ENCODE assay signal across 37 cellular contexts in genomic region chr4:8938137-8938536, GRCh38.
"Had no signal": no experiment of that assay in that cellular context is flagged by ENCODE, and none has a peak within 500 bp of the region (broad histone marks: within the 10 kb centered on the region; RNA-seq: fewer than 3 reads in every experiment).

No MANE protein-coding gene starts in this region.

- H3K4me3 ChIP-seq: adrenal gland, ascending aorta, cardiac muscle cell had no signal

- H3K27ac ChIP-seq: adrenal gland, ascending aorta, cardiac muscle cell, VCaP had no signal

- H3K4me1 ChIP-seq: adrenal gland, ascending aorta had no signal

- DNase-seq: activated B cell treated with CpG ODN at 0.5 μM for 24 hours; activated CD4-positive, alpha-beta memory T cell treated with anti-CD3 and anti-CD28 coated beads, Interleukin-2, amount 10 ng/mL, durations not matched to agents 7 days and 5 days; activated CD4-positive, alpha-beta T cell treated with anti-CD3 and anti-CD28 coated beads for 1 hour; activated CD4-positive, alpha-beta T cell treated with anti-CD3 and anti-CD28 coated beads for 36 hours; activated CD4-positive, alpha-beta T cell treated with anti-CD3 and anti-CD28 coated beads for 48 hours; activated CD4-positive, alpha-beta T cell treated with anti-CD3 and anti-CD28 coated beads, Interleukin-2, amount 10 ng/mL, durations not matched to agents 7 days and 5 days; activated CD4-positive, alpha-beta T cell treated with anti-CD3 and anti-CD28 coated beads, Interleukin-2, amount 50 U/mL, for 48 hours; activated CD8-positive, alpha-beta memory T cell treated with anti-CD3 and anti-CD28 coated beads for 24 hours; activated CD8-positive, alpha-beta memory T cell treated with anti-CD3 and anti-CD28 coated beads, Interleukin-2, amount 10 ng/mL, durations not matched to agents 7 days and 5 days; activated CD8-positive, alpha-beta memory T cell treated with anti-CD3 and anti-CD28 coated beads, Interleukin-2, amount 50 U/mL, for 48 hours; activated CD8-positive, alpha-beta T cell treated with anti-CD3 and anti-CD28 coated beads, Interleukin-2, amount 10 ng/mL, durations not matched to agents 7 days and 5 days; activated effector memory CD4-positive, alpha-beta T cell treated with anti-CD3 and anti-CD28 coated beads, Interleukin-2, amount 50 U/mL, for 16 hours; activated gamma-delta T cell treated with Interleukin-2 at 50 U/mL for 16 hours; activated naive CD4-positive, alpha-beta T cell; activated naive CD4-positive, alpha-beta T cell treated with anti-CD3 and anti-CD28 coated beads for 36 hours; activated naive CD4-positive, alpha-beta T cell treated with anti-CD3 and anti-CD28 coated beads, Interleukin-2, amount 50 U/mL, for 16 hours; activated naive CD8-positive, alpha-beta T cell treated with anti-CD3 and anti-CD28 coated beads for 36 hours; activated T-cell treated with anti-CD3 and anti-CD28 coated beads, Interleukin-2, amount 50 U/mL, for 4 hours; activated T-cell treated with anti-CD3 and anti-CD28 coated beads, Interleukin-2, amount 50 U/mL, for 72 hours; adrenal gland; amniotic stem cell; caudate nucleus; cerebellar nuclear complex; SW 1271; T-helper 1 cell; T-helper 2 cell; T-helper 9 cell had no signal

- H3K27ac Mint-ChIP-seq: activated B cell treated with CpG ODN at 0.5 μM for 24 hours; activated CD4-positive, alpha-beta memory T cell treated with anti-CD3 and anti-CD28 coated beads, Interleukin-2, amount 10 ng/mL, durations not matched to agents 7 days and 5 days; activated CD4-positive, alpha-beta T cell treated with anti-CD3 and anti-CD28 coated beads for 36 hours; activated CD4-positive, alpha-beta T cell treated with anti-CD3 and anti-CD28 coated beads, Interleukin-2, amount 10 ng/mL, durations not matched to agents 7 days and 5 days; activated CD8-positive, alpha-beta memory T cell treated with anti-CD3 and anti-CD28 coated beads, Interleukin-2, amount 10 ng/mL, durations not matched to agents 7 days and 5 days; activated CD8-positive, alpha-beta T cell treated with anti-CD3 and anti-CD28 coated beads, Interleukin-2, amount 10 ng/mL, durations not matched to agents 7 days and 5 days; activated naive CD4-positive, alpha-beta T cell treated with anti-CD3 and anti-CD28 coated beads for 36 hours; activated naive CD4-positive, alpha-beta T cell treated with anti-CD3 and anti-CD28 coated beads, Interleukin-2, amount 50 U/mL, for 72 hours; activated naive CD8-positive, alpha-beta T cell treated with anti-CD3 and anti-CD28 coated beads for 36 hours; activated T-cell treated with anti-CD3 and anti-CD28 coated beads, Interleukin-2, amount 50 U/mL, for 72 hours; activated T-helper 1 cell treated with anti-CD3 and anti-CD28 coated beads, Interleukin-12 subunit alpha, Interleukin-12 subunit beta, Interleukin-2, Interleukin-4 antibody, amounts not matched to agents 30 ng/mL and 10 ng/mL and 1 ng/mL, durations not matched to agents 14 hours and 24 hours and 36 hours; activated T-helper 17 cell treated with anti-CD3 and anti-CD28 coated beads, Interleukin-2, amount 50 U/mL, for 72 hours; brain; T-helper 1 cell treated with Interleukin-12 subunit alpha and Interleukin-12 subunit beta and Interleukin-4 antibody, amounts not matched to agents 30 μg/mL and 1 μg/mL, for 36 hours; T-helper 2 cell treated with Interferon-gamma antibody and Interleukin-4, amounts not matched to agents 5 μg/mL and 100 μg/mL, for 36 hours had no signal

- H3K9me3 Mint-ChIP-seq: activated naive CD8-positive, alpha-beta T cell treated with anti-CD3 and anti-CD28 coated beads for 36 hours; activated T-helper 17 cell treated with anti-CD3 and anti-CD28 coated beads, Interleukin-2, amount 50 U/mL, for 72 hours; central memory CD8-positive, alpha-beta T cell had no signal

- H3K36me3 Mint-ChIP-seq: activated CD8-positive, alpha-beta memory T cell treated with anti-CD3 and anti-CD28 coated beads, Interleukin-2, amount 10 ng/mL, durations not matched to agents 7 days and 5 days; activated naive CD4-positive, alpha-beta T cell treated with anti-CD3 and anti-CD28 coated beads, Interleukin-2, amount 50 U/mL, for 72 hours; activated naive CD8-positive, alpha-beta T cell treated with anti-CD3 and anti-CD28 coated beads for 36 hours; brain had no signal

- H3K4me3 Mint-ChIP-seq: activated B cell treated with CpG ODN at 0.5 μM for 24 hours; activated CD4-positive, alpha-beta memory T cell treated with anti-CD3 and anti-CD28 coated beads, Interleukin-2, amount 10 ng/mL, durations not matched to agents 7 days and 5 days; activated CD4-positive, alpha-beta T cell treated with anti-CD3 and anti-CD28 coated beads for 36 hours; activated CD4-positive, alpha-beta T cell treated with anti-CD3 and anti-CD28 coated beads, Interleukin-2, amount 10 ng/mL, durations not matched to agents 7 days and 5 days; activated CD8-positive, alpha-beta memory T cell treated with anti-CD3 and anti-CD28 coated beads, Interleukin-2, amount 10 ng/mL, durations not matched to agents 7 days and 5 days; activated CD8-positive, alpha-beta T cell treated with anti-CD3 and anti-CD28 coated beads, Interleukin-2, amount 10 ng/mL, durations not matched to agents 7 days and 5 days; activated naive CD4-positive, alpha-beta T cell treated with anti-CD3 and anti-CD28 coated beads for 36 hours; activated naive CD8-positive, alpha-beta T cell treated with anti-CD3 and anti-CD28 coated beads for 36 hours; activated T-cell treated with anti-CD3 and anti-CD28 coated beads, Interleukin-2, amount 50 U/mL, for 4 hours; activated T-cell treated with anti-CD3 and anti-CD28 coated beads, Interleukin-2, amount 50 U/mL, for 72 hours; activated T-helper 1 cell treated with anti-CD3 and anti-CD28 coated beads, Interleukin-12 subunit alpha, Interleukin-12 subunit beta, Interleukin-2, Interleukin-4 antibody, amounts not matched to agents 30 ng/mL and 10 ng/mL and 1 ng/mL, durations not matched to agents 14 hours and 24 hours and 36 hours; activated T-helper 17 cell treated with anti-CD3 and anti-CD28 coated beads, Interleukin-2, amount 50 U/mL, for 72 hours; brain; central memory CD8-positive, alpha-beta T cell; T-helper 1 cell treated with Interleukin-12 subunit alpha and Interleukin-12 subunit beta and Interleukin-4 antibody, amounts not matched to agents 30 μg/mL and 1 μg/mL, for 36 hours; T-helper 2 cell treated with Interferon-gamma antibody and Interleukin-4, amounts not matched to agents 5 μg/mL and 100 μg/mL, for 36 hours had no signal

- ATAC-seq: activated CD4-positive, alpha-beta T cell treated with anti-CD3 and anti-CD28 coated beads for 36 hours; activated CD8-positive, alpha-beta memory T cell treated with anti-CD3 and anti-CD28 coated beads, Interleukin-2, amount 10 ng/mL, durations not matched to agents 7 days and 5 days; activated CD8-positive, alpha-beta T cell treated with anti-CD3 and anti-CD28 coated beads, Interleukin-2, amount 10 ng/mL, durations not matched to agents 7 days and 5 days; activated naive CD4-positive, alpha-beta T cell treated with anti-CD3 and anti-CD28 coated beads, Interleukin-2, amount 50 U/mL, for 72 hours; activated T-cell treated with anti-CD3 and anti-CD28 coated beads, Interleukin-2, amount 50 U/mL, for 4 hours; activated T-cell treated with anti-CD3 and anti-CD28 coated beads, Interleukin-2, amount 50 U/mL, for 72 hours; activated T-helper 17 cell treated with anti-CD3 and anti-CD28 coated beads, Interleukin-2, amount 50 U/mL, for 72 hours had no signal

- H3K27me3 Mint-ChIP-seq: activated CD4-positive, alpha-beta memory T cell treated with anti-CD3 and anti-CD28 coated beads, Interleukin-2, amount 10 ng/mL, durations not matched to agents 7 days and 5 days; activated CD4-positive, alpha-beta T cell treated with anti-CD3 and anti-CD28 coated beads, Interleukin-2, amount 10 ng/mL, durations not matched to agents 7 days and 5 days; activated CD8-positive, alpha-beta memory T cell treated with anti-CD3 and anti-CD28 coated beads, Interleukin-2, amount 10 ng/mL, durations not matched to agents 7 days and 5 days; activated T-helper 17 cell treated with anti-CD3 and anti-CD28 coated beads, Interleukin-2, amount 50 U/mL, for 72 hours had no signal

- H3K9me3 ChIP-seq: adrenal gland, ascending aorta had no signal

- H3K4me1 Mint-ChIP-seq: activated B cell treated with CpG ODN at 0.5 μM for 24 hours; activated CD4-positive, alpha-beta memory T cell treated with anti-CD3 and anti-CD28 coated beads, Interleukin-2, amount 10 ng/mL, durations not matched to agents 7 days and 5 days; activated CD4-positive, alpha-beta T cell treated with anti-CD3 and anti-CD28 coated beads for 36 hours; activated CD4-positive, alpha-beta T cell treated with anti-CD3 and anti-CD28 coated beads, Interleukin-2, amount 10 ng/mL, durations not matched to agents 7 days and 5 days; activated CD8-positive, alpha-beta memory T cell treated with anti-CD3 and anti-CD28 coated beads, Interleukin-2, amount 10 ng/mL, durations not matched to agents 7 days and 5 days; activated naive CD8-positive, alpha-beta T cell treated with anti-CD3 and anti-CD28 coated beads for 36 hours; activated T-helper 17 cell treated with anti-CD3 and anti-CD28 coated beads, Interleukin-2, amount 50 U/mL, for 72 hours; central memory CD8-positive, alpha-beta T cell had no signal

- H3K27me3 ChIP-seq: adrenal gland, ascending aorta, cardiac muscle cell had no signal

- H3K36me3 ChIP-seq: adrenal gland, ascending aorta, cardiac muscle cell had no signal
